Comparison of ENCODE assay signal across 27 cellular contexts in the genomic region with DNA sequence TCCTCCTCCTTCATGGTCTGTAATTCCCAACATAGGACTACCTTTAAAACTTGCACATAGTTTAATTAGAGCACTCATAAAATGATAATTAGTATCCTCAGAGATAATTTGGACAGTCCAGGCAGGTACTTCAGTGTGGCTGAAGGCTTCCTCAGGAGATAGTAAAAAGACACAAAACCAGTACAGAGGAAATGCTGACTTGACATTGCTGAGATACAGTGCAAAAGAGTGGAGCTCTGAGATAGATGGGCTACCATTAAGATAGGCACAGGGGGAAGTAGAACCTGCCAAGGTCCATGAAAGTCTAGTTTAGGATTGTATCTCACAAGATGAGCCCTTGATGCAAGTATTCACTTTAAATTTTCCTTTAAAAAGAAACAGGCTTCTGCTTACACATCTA.
"Had no signal": no experiment of that assay in that cellular context is flagged by ENCODE, and none has a peak within 500 bp of the region (broad histone marks: within the 10 kb centered on the region; RNA-seq: fewer than 3 reads in every experiment).

No MANE protein-coding gene starts in this region.

- H3K4me1 Mint-ChIP-seq: neural progenitor cell had no signal

- H3K4me3 ChIP-seq: ascending aorta, heart left ventricle, neural progenitor cell, right atrium auricular region, smooth muscle cell, suprapubic skin, tibial artery, upper lobe of right lung had no signal

- H3K27ac Mint-ChIP-seq: activated CD4-positive, alpha-beta memory T cell treated with anti-CD3 and anti-CD28 coated beads for 36 hours; activated naive CD8-positive, alpha-beta T cell treated with anti-CD3 and anti-CD28 coated beads for 36 hours; activated T-cell treated with anti-CD3 and anti-CD28 coated beads, Interleukin-2, amount 50 U/mL, for 72 hours; neural progenitor cell; stimulated activated naive B cell treated with anti-CD40 and anti-IgM and Interleukin-4, amounts not matched to agents 10 μg/mL and 1 μg/mL and 100 μg/mL, for 72 hours; T-helper 1 cell treated with Interleukin-12 subunit alpha and Interleukin-12 subunit beta and Interleukin-4 antibody, amounts not matched to agents 30 μg/mL and 1 μg/mL, for 36 hours had no signal

- ATAC-seq: activated T-cell treated with anti-CD3 and anti-CD28 coated beads, Interleukin-2, amount 50 U/mL, for 72 hours; heart left ventricle; naive thymus-derived CD4-positive, alpha-beta T cell; stimulated activated naive B cell treated with anti-CD40 and anti-IgM and Interleukin-4, amounts not matched to agents 10 μg/mL and 1 μg/mL and 100 μg/mL, for 72 hours; upper lobe of right lung had no signal

- H3K27me3 Mint-ChIP-seq: activated CD4-positive, alpha-beta memory T cell treated with anti-CD3 and anti-CD28 coated beads for 36 hours; activated naive CD8-positive, alpha-beta T cell treated with anti-CD3 and anti-CD28 coated beads for 36 hours; effector memory CD8-positive, alpha-beta T cell; naive thymus-derived CD4-positive, alpha-beta T cell; stimulated activated naive B cell treated with anti-CD40 and anti-IgM and Interleukin-4, amounts not matched to agents 10 μg/mL and 1 μg/mL and 100 μg/mL, for 72 hours had no signal

- H3K9me3 Mint-ChIP-seq: activated CD4-positive, alpha-beta memory T cell treated with anti-CD3 and anti-CD28 coated beads for 36 hours; activated naive CD8-positive, alpha-beta T cell treated with anti-CD3 and anti-CD28 coated beads for 36 hours; activated T-cell treated with anti-CD3 and anti-CD28 coated beads, Interleukin-2, amount 50 U/mL, for 72 hours; effector memory CD8-positive, alpha-beta T cell; naive thymus-derived CD4-positive, alpha-beta T cell; neural progenitor cell; stimulated activated naive B cell treated with anti-CD40 and anti-IgM and Interleukin-4, amounts not matched to agents 10 μg/mL and 1 μg/mL and 100 μg/mL, for 72 hours; T-helper 1 cell treated with Interleukin-12 subunit alpha and Interleukin-12 subunit beta and Interleukin-4 antibody, amounts not matched to agents 30 μg/mL and 1 μg/mL, for 36 hours had no signal

- H3K4me3 Mint-ChIP-seq: activated CD4-positive, alpha-beta memory T cell treated with anti-CD3 and anti-CD28 coated beads for 36 hours; activated naive CD8-positive, alpha-beta T cell treated with anti-CD3 and anti-CD28 coated beads for 36 hours; activated T-cell treated with anti-CD3 and anti-CD28 coated beads, Interleukin-2, amount 50 U/mL, for 72 hours; effector memory CD8-positive, alpha-beta T cell; naive thymus-derived CD4-positive, alpha-beta T cell; neural progenitor cell; stimulated activated naive B cell treated with anti-CD40 and anti-IgM and Interleukin-4, amounts not matched to agents 10 μg/mL and 1 μg/mL and 100 μg/mL, for 72 hours; T-helper 1 cell treated with Interleukin-12 subunit alpha and Interleukin-12 subunit beta and Interleukin-4 antibody, amounts not matched to agents 30 μg/mL and 1 μg/mL, for 36 hours had no signal

- H3K9me3 ChIP-seq: ascending aorta, heart left ventricle, right atrium auricular region, suprapubic skin, tibial artery, upper lobe of right lung had no signal

- DNase-seq: activated CD4-positive, alpha-beta memory T cell treated with anti-CD3 and anti-CD28 coated beads for 36 hours; activated CD4-positive, alpha-beta T cell treated with anti-CD3 and anti-CD28 coated beads for 48 hours; activated effector memory CD4-positive, alpha-beta T cell treated with Interleukin-2 at 50 U/mL for 16 hours; activated naive CD4-positive, alpha-beta T cell treated with Interleukin-2 at 50 U/mL for 16 hours; activated naive CD8-positive, alpha-beta T cell treated with anti-CD3 and anti-CD28 coated beads for 36 hours; activated T-cell treated with anti-CD3 and anti-CD28 coated beads, Interleukin-2, amount 50 U/mL, for 72 hours; brain microvascular endothelial cell; cortex of kidney; effector memory CD8-positive, alpha-beta T cell; erythroblast; heart left ventricle; midbrain; naive thymus-derived CD4-positive, alpha-beta T cell; occipital lobe; stimulated activated CD4-positive, alpha-beta T cell treated with anti-CD3 and anti-CD28 coated beads, Interleukin-1b, Interleukin-23, amount 100 ng/mL, for 48 hours; stimulated activated CD4-positive, alpha-beta T cell treated with anti-CD3 and anti-CD28 coated beads, Interleukin-4, amount 100 ng/mL, for 4 hours; stimulated activated CD8-positive, alpha-beta memory T cell treated with anti-CD3 and anti-CD28 coated beads, Interleukin-4, amount 100 ng/mL, for 48 hours; stimulated activated naive B cell treated with anti-CD40 and anti-IgM and Interleukin-4, amounts not matched to agents 10 μg/mL and 1 μg/mL and 100 μg/mL, for 72 hours; SW 1271; tibial artery; upper lobe of right lung had no signal
